Comparison of ENCODE assay signal across 27 cellular contexts in genomic region chr12:116075251-116075650, GRCh38.
DNase-seq lines count a peak whose midpoint lies in the region; ATAC-seq and TF ChIP-seq lines count a peak whose summit lies in the region.
"Had no signal": no experiment of that assay in that cellular context is flagged by ENCODE, and none has a peak within 500 bp of the region (broad histone marks: within the 10 kb centered on the region; RNA-seq: fewer than 3 reads in every experiment).

No MANE protein-coding gene starts in this region.

- no peaks in the 10 kb centered on the region for H3K36me3 Mint-ChIP-seq in CD4-positive, alpha-beta T cell (ENCODE audit: low read depth)
- no peaks in the 10 kb centered on the region for H3K36me3 Mint-ChIP-seq in nephron (ENCODE audit: low read depth)
- no peaks in the 10 kb centered on the region for H3K36me3 Mint-ChIP-seq in T-helper 2 cell treated with Interferon-gamma antibody and Interleukin-4, amounts not matched to agents 5 μg/mL and 100 μg/mL, for 36 hours (ENCODE audit: low read depth)
- H3K36me3 Mint-ChIP-seq: naive thymus-derived CD8-positive, alpha-beta T cell had no signal

- no peaks in the 10 kb centered on the region for H3K27me3 ChIP-seq in CD4-positive, alpha-beta T cell (ENCODE audit: control insufficient read depth, insufficient read depth, low read length)
- H3K27me3 ChIP-seq: upper lobe of right lung had no signal

- H3K27ac ChIP-seq in CD4-positive, alpha-beta T cell (ENCODE audit: low read depth, low read length), result no peak overlapping the region
- H3K27ac ChIP-seq: upper lobe of right lung had no signal

- H3K4me3 Mint-ChIP-seq in CD4-positive, alpha-beta T cell, result no peak overlapping the region
- no peak overlapping the region for H3K4me3 Mint-ChIP-seq in nephron
- H3K4me3 Mint-ChIP-seq in T-helper 2 cell treated with Interferon-gamma antibody and Interleukin-4, amounts not matched to agents 5 μg/mL and 100 μg/mL, for 36 hours, result no peak overlapping the region
- H3K4me3 Mint-ChIP-seq: activated CD4-positive, alpha-beta T cell treated with anti-CD3 and anti-CD28 coated beads, Interleukin-2, amount 10 ng/mL, durations not matched to agents 7 days and 5 days; activated naive CD8-positive, alpha-beta T cell; IgD-negative memory B cell; naive thymus-derived CD8-positive, alpha-beta T cell had no signal

- DNase-seq in CD4-positive, alpha-beta T cell, result no peak
- DNase-seq in LNCaP clone FGC (ENCODE audit: low read depth) (peak; percentile 18), brain pericyte (ENCODE audit: low read depth, low spot score) (peak; percentile 21), NCI-H1105 (lab: John Stamatoyannopoulos, UW) (no peak), SKM-1 treated with dmso at 0.1 percent for 144 hours (lab: John Stamatoyannopoulos, UW; ENCODE audit: unreplicated experiment) (no peak)
- DNase-seq in T-helper 2 cell treated with Interferon-gamma antibody and Interleukin-4, amounts not matched to agents 5 μg/mL and 100 μg/mL, for 36 hours (ENCODE audit: low spot score), result no peak
- DNase-seq: activated CD4-positive, alpha-beta T cell treated with anti-CD3 and anti-CD28 coated beads, Interleukin-2, amount 10 ng/mL, durations not matched to agents 7 days and 5 days; activated effector memory CD4-positive, alpha-beta T cell treated with anti-CD3 and anti-CD28 coated beads, Interleukin-2, amount 50 U/mL, for 16 hours; activated T-cell treated with anti-CD3 and anti-CD28 coated beads, Interleukin-2, amount 50 U/mL, for 1 hour; cortex of kidney; GDM1; islet precursor cell; left ventricle myocardium superior; midbrain; naive thymus-derived CD8-positive, alpha-beta T cell; NCI-H1092; NCI-H1694 treated with DMSO at 0.1 percent for 48 hours; NCI-H748 treated with DMSO at 0.1 percent for 48 hours; SIG-M5; stimulated activated naive CD4-positive, alpha-beta T cell; SW 1271; T1000; upper lobe of right lung had no signal

- intact Hi-C loops in CD4-positive, alpha-beta T cell (cut with DNase I, micrococcal nuclease), result no loop called here

- CTCF ChIA-PET in CD4-positive, alpha-beta T cell (lab: Charles Lee), result no interaction called here

- no peaks in the 10 kb centered on the region for H3K27me3 Mint-ChIP-seq in CD4-positive, alpha-beta T cell
- H3K27me3 Mint-ChIP-seq in nephron (ENCODE audit: low read depth), result no peaks in the 10 kb centered on the region
- no peaks in the 10 kb centered on the region for H3K27me3 Mint-ChIP-seq in T-helper 2 cell treated with Interferon-gamma antibody and Interleukin-4, amounts not matched to agents 5 μg/mL and 100 μg/mL, for 36 hours (ENCODE audit: low read depth)
- H3K27me3 Mint-ChIP-seq: activated CD4-positive, alpha-beta T cell treated with anti-CD3 and anti-CD28 coated beads, Interleukin-2, amount 10 ng/mL, durations not matched to agents 7 days and 5 days; activated naive CD8-positive, alpha-beta T cell; IgD-negative memory B cell; naive thymus-derived CD8-positive, alpha-beta T cell had no signal

- H3K9me3 Mint-ChIP-seq in CD4-positive, alpha-beta T cell, result no peaks in the 10 kb centered on the region
- H3K9me3 Mint-ChIP-seq in nephron, result no peaks in the 10 kb centered on the region
- no peaks in the 10 kb centered on the region for H3K9me3 Mint-ChIP-seq in T-helper 2 cell treated with Interferon-gamma antibody and Interleukin-4, amounts not matched to agents 5 μg/mL and 100 μg/mL, for 36 hours
- H3K9me3 Mint-ChIP-seq: activated CD4-positive, alpha-beta T cell treated with anti-CD3 and anti-CD28 coated beads, Interleukin-2, amount 10 ng/mL, durations not matched to agents 7 days and 5 days; IgD-negative memory B cell; naive thymus-derived CD8-positive, alpha-beta T cell had no signal

- no peak overlapping the region for H3K4me3 ChIP-seq in LNCaP clone FGC (ENCODE audit: low read depth, low read length)
- H3K4me3 ChIP-seq: upper lobe of right lung had no signal

- ATAC-seq in CD4-positive, alpha-beta T cell (ENCODE audit: poor library complexity), result no peak
- no peak for ATAC-seq in GM18520 (IDR thresholded peaks at IDR 0.05; ENCODE audit: unreplicated experiment)
- ATAC-seq: left ventricle myocardium superior; naive thymus-derived CD8-positive, alpha-beta T cell; upper lobe of right lung had no signal

- no peak for TF ChIP-seq CTCF in CD4-positive, alpha-beta T cell (IDR thresholded peaks at IDR 0.05)
- no peak for TF ChIP-seq CTCF in LNCaP clone FGC (IDR thresholded peaks at IDR 0.05; ENCODE audit: control insufficient read depth, extremely low read depth, insufficient read depth)
- no peak for TF ChIP-seq CTCF in nephron (IDR thresholded peaks at IDR 0.05; ENCODE audit: unreplicated experiment in 3 of 3)

- H3K27ac Mint-ChIP-seq in CD4-positive, alpha-beta T cell, result peak overlapping the region; percentile 7
- peak overlapping the region; percentile 8 to 91 (median 38) for H3K27ac Mint-ChIP-seq in nephron
- no peak overlapping the region for H3K27ac Mint-ChIP-seq in T-helper 2 cell treated with Interferon-gamma antibody and Interleukin-4, amounts not matched to agents 5 μg/mL and 100 μg/mL, for 36 hours
- H3K27ac Mint-ChIP-seq: activated CD4-positive, alpha-beta T cell treated with anti-CD3 and anti-CD28 coated beads, Interleukin-2, amount 10 ng/mL, durations not matched to agents 7 days and 5 days; activated naive CD8-positive, alpha-beta T cell had no signal

- H3K9me3 ChIP-seq in CD4-positive, alpha-beta T cell (ENCODE audit: control insufficient read depth, low read length), result no peaks in the 10 kb centered on the region
- H3K9me3 ChIP-seq: upper lobe of right lung had no signal

- peaks cover 50% of the 10 kb centered on the region for H3K4me1 Mint-ChIP-seq in CD4-positive, alpha-beta T cell (ENCODE audit: low read depth)
- peaks cover 24% of the 10 kb centered on the region for H3K4me1 Mint-ChIP-seq in nephron
- no peaks in the 10 kb centered on the region for H3K4me1 Mint-ChIP-seq in T-helper 2 cell treated with Interferon-gamma antibody and Interleukin-4, amounts not matched to agents 5 μg/mL and 100 μg/mL, for 36 hours (ENCODE audit: low read depth)

- POLR2A ChIA-PET in CD4-positive, alpha-beta T cell (lab: Charles Lee), result no interaction called here

Comparison
In these comparisons a context has a peak if more than half of its experiments do, and no peak if none do; other contexts are left out.
1. DNase-seq: peak in LNCaP clone FGC (single experiment) and brain pericyte (single experiment); none in CD4-positive, alpha-beta T cell (0 of 10), T-helper 2 cell treated with Interferon-gamma antibody and Interleukin-4, amounts not matched to agents 5 μg/mL and 100 μg/mL, for 36 hours (single experiment), NCI-H1105 (single experiment) and SKM-1 treated with dmso at 0.1 percent for 144 hours (single experiment).